Comparison of ENCODE assay signal across 10 cellular contexts in the genomic region with DNA sequence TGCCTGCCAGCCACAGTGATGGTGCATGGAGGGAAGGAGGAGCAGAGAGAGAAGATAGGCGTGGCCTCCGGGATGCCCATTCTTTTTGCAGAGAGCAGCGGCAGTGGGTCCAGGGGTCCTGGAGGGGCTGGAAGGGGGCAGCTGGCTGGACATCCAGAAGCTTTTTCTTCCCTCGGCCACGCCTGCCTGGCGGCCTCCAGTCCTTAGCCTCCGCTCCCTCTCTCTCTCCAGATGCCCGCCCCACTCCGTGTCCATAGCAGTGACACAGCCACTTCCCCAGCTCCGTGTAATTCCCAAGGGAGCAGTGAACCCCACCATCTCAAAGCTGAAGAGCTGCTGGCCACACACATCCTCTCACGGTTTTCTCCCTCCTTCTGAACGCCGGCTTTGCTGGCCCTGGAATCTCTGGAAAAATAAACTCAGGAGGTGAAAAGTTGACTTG. TPM values are rescaled to one million over a fixed set of nuclear protein-coding genes. Genes with fewer than 3 reads are reported as not detected.
A peak's percentile ranks its signal among the peaks of the same experiment; 100 is the strongest.
DNase-seq lines count a peak whose midpoint lies in the region; ATAC-seq and TF ChIP-seq lines count a peak whose summit lies in the region.
"Had no signal": no experiment of that assay in that cellular context is flagged by ENCODE, and none has a peak within 500 bp of the region (broad histone marks: within the 10 kb centered on the region; RNA-seq: fewer than 3 reads in every experiment).

No MANE protein-coding gene starts in this region.

- H3K9me3 ChIP-seq in mucosa of rectum (ENCODE audit: control insufficient read depth in 2 of 2, low read length in 2 of 2) (no peaks in the 10 kb centered on the region), upper lobe of right lung (no peaks in the 10 kb centered on the region)

- H3K4me1 ChIP-seq in mucosa of rectum (ENCODE audit: control insufficient read depth in 2 of 2, insufficient read depth in 2 of 2, low read length in 2 of 2) (peaks cover 16 to 22% of the 10 kb centered on the region in 2 donors), upper lobe of right lung (peaks cover 12% of the 10 kb centered on the region)

- H3K36me3 ChIP-seq in mucosa of rectum (ENCODE audit: control insufficient read depth in 2 of 2, insufficient read depth in 2 of 2, low read length in 2 of 2) (no peaks in the 10 kb centered on the region), upper lobe of right lung (no peaks in the 10 kb centered on the region)

- DNase-seq in RWPE1 (ENCODE audit: low spot score): no peak
- no peak for DNase-seq in coronary artery (ENCODE audit: low spot score)
- no peak for DNase-seq in upper lobe of right lung
- no peak for DNase-seq in activated CD4-positive, alpha-beta T cell treated with anti-CD3 and anti-CD28 coated beads, Interleukin-2, amount 50 U/mL, for 48 hours
- DNase-seq in NCI-H146 treated with DMSO at 0.1 percent for 48 hours (lab: John Stamatoyannopoulos, UW; ENCODE audit: unreplicated experiment): no peak
- DNase-seq: central memory CD4-positive, alpha-beta T cell; DMS153 had no signal

- intact Hi-C loops in upper lobe of right lung (cut with DNase I): no loop called here

- H3K9ac ChIP-seq in mucosa of rectum (ENCODE audit: low read depth in 1 of 2, low read length in 2 of 2): no peak overlapping the region

- H3K4me3 ChIP-seq in coronary artery: peak overlapping the region; percentile 54
- H3K4me3 ChIP-seq in mucosa of rectum (ENCODE audit: low read length in 2 of 2): no peak overlapping the region
- no peak overlapping the region for H3K4me3 ChIP-seq in upper lobe of right lung

- H3K27me3 ChIP-seq in mucosa of rectum (ENCODE audit: control insufficient read depth in 2 of 2, insufficient read depth in 2 of 2, low read length in 2 of 2) (no peaks in the 10 kb centered on the region), upper lobe of right lung (no peaks in the 10 kb centered on the region)

- H3K27ac ChIP-seq in RWPE1 (peak overlapping the region; percentile 97), coronary artery (peak overlapping the region; percentile 54 to 78), mucosa of rectum (ENCODE audit: low read depth in 2 of 2, low read length in 2 of 2) (peak overlapping the region; percentile 3 to 24), upper lobe of right lung (peak overlapping the region; percentile 47)

- TF ChIP-seq CTCF in RWPE1 (conservative IDR thresholded peaks at IDR 0.05; ENCODE audit: low read depth) (no peak), coronary artery (IDR thresholded peaks at IDR 0.05) (no peak), upper lobe of right lung (IDR thresholded peaks at IDR 0.05) (no peak)

- CTCF ChIA-PET in RWPE1 (lab: Yijun Ruan, JAX): no interaction called here

- no peak for ATAC-seq in upper lobe of right lung
- ATAC-seq in GM21786 (IDR thresholded peaks at IDR 0.05; ENCODE audit: unreplicated experiment): no peak
- ATAC-seq: Panc1 had no signal

- POLR2A ChIA-PET in RWPE1 (lab: Yijun Ruan, JAX; ENCODE audit: low non-redundant PET): no interaction called here

RNA-seq across cellular contexts. Expression of a gene that starts 26.3 kb away (rescaled TPM):
- total RNA-seq in upper lobe of right lung: 59.0 TPM

Comparison
In these comparisons a context has a peak if more than half of its experiments do, and no peak if none do; other contexts are left out.
1. H3K27ac ChIP-seq: peak in every context shown above with its lines; median percentile 97 in RWPE1; 66 in coronary artery; 47 in upper lobe of right lung; 14 in mucosa of rectum.